ENCODE assay signal across 9 cellular contexts in the genomic region with DNA sequence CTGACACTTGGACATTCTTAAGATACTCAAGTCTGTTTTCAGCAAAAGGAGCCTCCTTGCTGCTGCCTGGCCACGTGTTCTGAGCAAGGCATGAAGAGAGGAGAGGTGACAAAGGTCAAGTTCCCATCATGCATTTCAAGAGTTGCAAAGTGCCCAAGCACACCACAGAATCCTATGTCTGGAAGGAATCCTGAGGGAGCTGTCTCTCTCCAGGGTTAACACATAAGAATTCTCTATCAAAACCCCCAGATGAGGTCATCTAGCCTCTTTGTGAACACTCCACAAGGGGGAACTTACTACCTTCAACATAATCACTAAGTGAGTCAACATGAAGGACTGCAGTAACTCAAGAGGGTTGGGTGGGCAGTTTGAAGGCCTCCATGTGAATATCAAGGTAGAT. TPM values are rescaled to one million over a fixed set of nuclear protein-coding genes. Genes with fewer than 3 reads are reported as not detected.
DNase-seq lines count a peak whose midpoint lies in the region; ATAC-seq and TF ChIP-seq lines count a peak whose summit lies in the region.
"Had no signal": no experiment of that assay in that cellular context is flagged by ENCODE, and none has a peak within 500 bp of the region (broad histone marks: within the 10 kb centered on the region; RNA-seq: fewer than 3 reads in every experiment).

No MANE protein-coding gene starts in this region.

- POLR2A ChIA-PET in AG04449 (lab: Yijun Ruan, JAX) = interaction anchor here (0.6 to 0.7 kb wide), 2 partner anchors 17 to 32 kb away, joined by 3 read pairs; no protein-coding TSS in a partner anchor

- TF ChIP-seq CTCF in AG04449 (IDR thresholded peaks at IDR 0.05; ENCODE audit: insufficient read depth, low read length, missing control alignments) = peak; percentile 20
- no peak for TF ChIP-seq CTCF in kidney epithelial cell (IDR thresholded peaks at IDR 0.05; ENCODE audit: insufficient read depth, low read length, poor library complexity, severe bottlenecking)

- H3K9me3 ChIP-seq in adipocyte (ENCODE audit: control insufficient read depth, low read length) = no peaks in the 10 kb centered on the region

- no peak overlapping the region for H3K9ac ChIP-seq in adipocyte (ENCODE audit: low read length)

- CTCF ChIA-PET in AG04449 (lab: Yijun Ruan, JAX) = interaction anchor here (0.7 to 2.6 kb wide), 8 partner anchors 10 to 78 kb away, joined by 3 to 7 read pairs (median 3); no protein-coding TSS in a partner anchor

- DNase-seq in AG04449 (ENCODE audit: low read depth, low spot score) (peak; percentile 74), H4 (ENCODE audit: low spot score) (peak; percentile 44), adipocyte (ENCODE audit: low read depth) (peak; percentile 60), kidney epithelial cell (ENCODE audit: low read depth) (peak; percentile 81), caudate nucleus (lab: John Stamatoyannopoulos, UW) (no peak), superior temporal gyrus (ENCODE audit: extremely low spot score) (no peak)
- DNase-seq in activated effector memory CD4-positive, alpha-beta T cell treated with anti-CD3 and anti-CD28 coated beads, Interleukin-2, amount 50 U/mL, for 16 hours = no peak
- DNase-seq: activated T-cell treated with anti-CD3 and anti-CD28 coated beads, Interleukin-2, amount 50 U/mL, for 48 hours had no signal

- peaks cover 33% of the 10 kb centered on the region for H3K4me1 ChIP-seq in adipocyte (ENCODE audit: control insufficient read depth, insufficient read depth, low read length)

- H3K4me3 ChIP-seq in AG04449 (ENCODE audit: low read depth, low read length) = no peak overlapping the region
- H3K4me3 ChIP-seq in adipocyte (ENCODE audit: low read length) = no peak overlapping the region
- no peak overlapping the region for H3K4me3 ChIP-seq in kidney epithelial cell (ENCODE audit: low read depth, low read length)

- H3K27me3 ChIP-seq in adipocyte (replicated peaks; ENCODE audit: control insufficient read depth, insufficient read depth, low read length) (no peaks in the 10 kb centered on the region), kidney epithelial cell (ENCODE audit: control insufficient read depth, insufficient read depth, low read length) (no peaks in the 10 kb centered on the region)

- H3K36me3 ChIP-seq in adipocyte (ENCODE audit: control insufficient read depth, insufficient read depth, low read length, severe bottlenecking) (peaks cover 28% of the 10 kb centered on the region), kidney epithelial cell (ENCODE audit: control insufficient read depth, insufficient read depth, low read length) (peaks cover 9% of the 10 kb centered on the region)

- H3K27ac ChIP-seq in caudate nucleus (ENCODE audit: low read depth, low read length) = no peak overlapping the region

- no peak for ATAC-seq in GM18517 (IDR thresholded peaks at IDR 0.05; ENCODE audit: unreplicated experiment)

RNA-seq across cellular contexts. Expression of gene FSCN1, which starts 33.3 kb away (rescaled TPM):
- total RNA-seq in H4 (2014; rRNA removed; shearing (Covaris generic)) = 173 and 225 TPM in 2 replicates
- 255 and 317 TPM in 2 replicates for total RNA-seq in kidney epithelial cell

Comparison
In these comparisons a context has a peak if more than half of its experiments do, and no peak if none do; other contexts are left out.
1. DNase-seq: peak in AG04449 (single experiment), H4 (single experiment), adipocyte (single experiment) and kidney epithelial cell (single experiment); none in caudate nucleus (0 of 61), superior temporal gyrus (single experiment) and activated effector memory CD4-positive, alpha-beta T cell treated with anti-CD3 and anti-CD28 coated beads, Interleukin-2, amount 50 U/mL, for 16 hours (single experiment).